ENCODE assay signal across 16 cellular contexts in the genomic region with DNA sequence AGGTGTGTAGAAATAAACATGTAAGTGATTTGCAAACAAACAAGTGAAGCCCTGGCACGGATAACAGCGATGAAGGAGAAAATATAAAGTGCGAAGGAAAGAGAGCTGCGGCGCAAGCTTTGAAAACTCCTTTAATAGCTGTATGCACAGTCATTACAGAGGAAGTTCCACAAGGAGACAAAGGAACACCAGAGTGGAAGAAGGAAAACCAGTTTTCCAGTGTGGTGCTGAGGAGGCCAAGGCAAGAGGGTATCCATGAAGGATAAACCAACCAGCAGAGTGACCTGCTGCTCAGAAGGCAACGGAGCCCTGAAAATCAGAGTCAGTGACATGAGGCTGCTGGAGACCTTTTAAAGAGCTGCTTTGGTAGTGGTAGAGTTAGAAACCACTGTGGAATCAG. TPM values are rescaled to one million over a fixed set of nuclear protein-coding genes. Genes with fewer than 3 reads are reported as not detected.
DNase-seq lines count a peak whose midpoint lies in the region; ATAC-seq and TF ChIP-seq lines count a peak whose summit lies in the region.
"Had no signal": no experiment of that assay in that cellular context is flagged by ENCODE, and none has a peak within 500 bp of the region (broad histone marks: within the 10 kb centered on the region; RNA-seq: fewer than 3 reads in every experiment).

No MANE protein-coding gene starts in this region.

- no peak overlapping the region for H3K9ac ChIP-seq in BLaER1

- no peaks in the 10 kb centered on the region for H3K27me3 Mint-ChIP-seq in CD4-positive, alpha-beta memory T cell
- H3K27me3 Mint-ChIP-seq: CD4-positive, alpha-beta T cell had no signal

- no peak overlapping the region for H3K4me3 ChIP-seq in BLaER1
- no peak overlapping the region for H3K4me3 ChIP-seq in CD4-positive, alpha-beta memory T cell (ENCODE audit: low read length in 2 of 2)
- no peak overlapping the region for H3K4me3 ChIP-seq in transverse colon
- H3K4me3 ChIP-seq: GM23338 had no signal

- peak overlapping the region in 4 of 7 donors; percentile 1 to 60 (median 40) for H3K27ac Mint-ChIP-seq in CD4-positive, alpha-beta memory T cell
- H3K27ac Mint-ChIP-seq: CD4-positive, alpha-beta T cell; GM23338 had no signal

- CTCF ChIA-PET in CD4-positive, alpha-beta memory T cell (lab: Charles Lee; ENCODE audit: partially characterized antibody): interaction anchor here (0.7 to 1.0 kb wide), 3 partner anchors 170 to 224 kb away, joined by 3 to 4 read pairs (median 4); no protein-coding TSS in a partner anchor

- intact Hi-C loops in CD4-positive, alpha-beta memory T cell (cut with micrococcal nuclease): no loop called here
- intact Hi-C loops in transverse colon (cut with DNase I; ENCODE audit: low total_unique reads): no loop called here

- H3K4me2 ChIP-seq in BLaER1: peak overlapping the region; percentile 87; the same call in 1 of the 2 replicates
- H3K4me2 ChIP-seq: GM23338 had no signal

- H3K9me3 ChIP-seq in BLaER1 (no peaks in the 10 kb centered on the region), transverse colon (no peaks in the 10 kb centered on the region)
- H3K9me3 ChIP-seq in CD4-positive, alpha-beta memory T cell (ENCODE audit: control insufficient read depth in 1 of 2, low read length in 2 of 2): no peaks in the 10 kb centered on the region

- peaks cover 99% of the 10 kb centered on the region for H3K4me1 ChIP-seq in BLaER1
- H3K4me1 ChIP-seq in CD4-positive, alpha-beta memory T cell (ENCODE audit: insufficient read depth, low read length): peaks cover 15% of the 10 kb centered on the region
- H3K4me1 ChIP-seq in transverse colon: peaks cover 3 to 35% (median 10%) of the 10 kb centered on the region in 4 donors

- no peak for ATAC-seq in HG03097 (IDR thresholded peaks at IDR 0.05; ENCODE audit: low FRiP score, unreplicated experiment)
- ATAC-seq in HG03139 (IDR thresholded peaks at IDR 0.05; ENCODE audit: unreplicated experiment): no peak
- ATAC-seq: GM23338, Panc1 had no signal

- peaks cover 29% of the 10 kb centered on the region for H4K20me1 ChIP-seq in BLaER1

- DNase-seq in CD4-positive, alpha-beta memory T cell: no peak
- DNase-seq in caudate nucleus (lab: John Stamatoyannopoulos, UW): no peak
- DNase-seq in islet precursor cell: peak; percentile 65
- DNase-seq in transverse colon: no peak
- DNase-seq in AML-193 (lab: John Stamatoyannopoulos, UW): no peak
- DNase-seq: Calu3; CD4-positive, alpha-beta T cell; KBM-7; NCI-H1436; NCI-H2029; NCI-H524 had no signal

- no peak for TF ChIP-seq EP300 in transverse colon (IDR thresholded peaks at IDR 0.05; ENCODE audit: low read depth)

- POLR2A ChIA-PET in CD4-positive, alpha-beta memory T cell (lab: Charles Lee; ENCODE audit: partially characterized antibody): interaction anchor here (1.8 kb wide), 1 partner anchor 24 kb away, joined by 6 read pairs; a partner anchor contains a TSS

- in situ Hi-C loops in transverse colon (cut with MboI; ENCODE audit: low pct_ligation_motif_present in 1 of 4, low pct_unique_long_range_greater_than_20kb in 1 of 4, low sequenced_read_pairs in 3 of 4): no loop called here

- TF ChIP-seq CTCF in transverse colon (IDR thresholded peaks at IDR 0.05): no peak

- H3K36me3 ChIP-seq in BLaER1 (no peaks in the 10 kb centered on the region; the same call in 1 of the 2 replicates), transverse colon (no peaks in the 10 kb centered on the region)
- no peaks in the 10 kb centered on the region for H3K36me3 ChIP-seq in CD4-positive, alpha-beta memory T cell (ENCODE audit: insufficient read depth, low read length)

- no peaks in the 10 kb centered on the region for H3K27me3 ChIP-seq in BLaER1
- H3K27me3 ChIP-seq in CD4-positive, alpha-beta memory T cell (ENCODE audit: insufficient read depth, low read length): no peaks in the 10 kb centered on the region
- H3K27me3 ChIP-seq in transverse colon: no peaks in the 10 kb centered on the region

- TF ChIP-seq POLR2A in transverse colon (IDR thresholded peaks at IDR 0.05): no peak

- H3K36me3 Mint-ChIP-seq in CD4-positive, alpha-beta memory T cell: peaks cover 0 to 18% of the 10 kb centered on the region in 2 donors

- peak overlapping the region; percentile 94 for H3K27ac ChIP-seq in BLaER1
- H3K27ac ChIP-seq in CD4-positive, alpha-beta memory T cell (ENCODE audit: low read depth, low read length): no peak overlapping the region
- H3K27ac ChIP-seq in caudate nucleus (ENCODE audit: low read depth, low read length): peak overlapping the region; percentile 39
- H3K27ac ChIP-seq in transverse colon: no peak overlapping the region

- peaks cover 31 to 52% (median 41%) of the 10 kb centered on the region in 4 donors for H3K4me1 Mint-ChIP-seq in CD4-positive, alpha-beta memory T cell

- no peaks in the 10 kb centered on the region for H3K9me3 Mint-ChIP-seq in CD4-positive, alpha-beta memory T cell
- H3K9me3 Mint-ChIP-seq: CD4-positive, alpha-beta T cell; GM23338 had no signal

- no peak overlapping the region for H3K4me3 Mint-ChIP-seq in CD4-positive, alpha-beta memory T cell
- H3K4me3 Mint-ChIP-seq: CD4-positive, alpha-beta T cell; GM23338 had no signal

- 92 to 94% methylated on average over 5 of the region's 6 CpGs for WGBS in transverse colon (ENCODE audit: low coverage in 1 of 2), 2 donors

RNA-seq across cellular contexts. Expression of a gene that starts 24.4 kb away (rescaled TPM):
- 10 to 100 TPM; 50.1 to 51.8 TPM for total RNA-seq in CD4-positive, alpha-beta memory T cell
- polyA plus RNA-seq in CD4-positive, alpha-beta memory T cell: 10 to 100 TPM in 1 of 2 donors, 1 to 10 TPM in 1; 7.5 to 28.9 TPM
- 100 to 1,000 TPM in 1 of 4 donors, 10 to 100 TPM in 3; 16.1 to 141 (median 19.8) TPM for total RNA-seq in transverse colon

Comparison
In these comparisons a context has a peak if more than half of its experiments do, and no peak if none do; other contexts are left out.
1. H3K27ac ChIP-seq: peak in BLaER1 (single experiment) and caudate nucleus (single experiment); none in CD4-positive, alpha-beta memory T cell (single experiment) and transverse colon (0 of 4).